In genomic region chr2:106277426-106277825, GRCh38 we compare ENCODE assay signal across 16 cellular contexts.
DNase-seq lines count a peak whose midpoint lies in the region; ATAC-seq and TF ChIP-seq lines count a peak whose summit lies in the region.
"Had no signal": no experiment of that assay in that cellular context is flagged by ENCODE, and none has a peak within 500 bp of the region (broad histone marks: within the 10 kb centered on the region; RNA-seq: fewer than 3 reads in every experiment).

No MANE protein-coding gene starts in this region.

- WGBS in esophagus muscularis mucosa = 98% methylated on average over 4 of the region's 4 CpGs

- H3K27me3 ChIP-seq in colonic mucosa (no peaks in the 10 kb centered on the region), esophagus muscularis mucosa (peaks cover 0 to 5% (median 0%) of the 10 kb centered on the region in 4 donors)

- H3K36me3 Mint-ChIP-seq in neural crest cell (ENCODE audit: low read depth) = no peaks in the 10 kb centered on the region
- H3K36me3 Mint-ChIP-seq: CD4-positive, alpha-beta memory T cell had no signal

- no peaks in the 10 kb centered on the region for H3K27me3 Mint-ChIP-seq in neural crest cell (ENCODE audit: low read depth)

- peaks cover under 1% of the 10 kb centered on the region for H3K9me3 Mint-ChIP-seq in neural crest cell
- H3K9me3 Mint-ChIP-seq: CD4-positive, alpha-beta memory T cell had no signal

- no peaks in the 10 kb centered on the region for H3K9me3 ChIP-seq in colonic mucosa
- H3K9me3 ChIP-seq in esophagus muscularis mucosa = no peaks in the 10 kb centered on the region

- no peak for TF ChIP-seq EP300 in esophagus muscularis mucosa (IDR thresholded peaks at IDR 0.05)

- DNase-seq in colonic mucosa (peak; percentile 5), esophagus muscularis mucosa (ENCODE audit: extremely low spot score) (peak; percentile 42), neural crest cell (ENCODE audit: low read depth, low spot score) (no peak), HuH-7 (ENCODE audit: low spot score) (no peak)
- DNase-seq: C1 segment of cervical spinal cord; Calu3; CD4-positive, alpha-beta memory T cell; COR-L47; DMS53; DMS79 treated with DMSO at 0.1 percent for 48 hours; GF-D8; GM23248; H7; HCEC 1CT had no signal

- peak overlapping the region; percentile 27 for H3K27ac Mint-ChIP-seq in neural crest cell (ENCODE audit: unreplicated experiment)
- H3K27ac Mint-ChIP-seq: CD4-positive, alpha-beta memory T cell had no signal

- H3K4me1 ChIP-seq in colonic mucosa (no peaks in the 10 kb centered on the region), esophagus muscularis mucosa (peaks cover 0 to 5% (median 2%) of the 10 kb centered on the region in 4 donors)

- no peak for TF ChIP-seq POLR2A in esophagus muscularis mucosa (IDR thresholded peaks at IDR 0.05; ENCODE audit: low read depth)

- H3K9ac ChIP-seq in colonic mucosa (ENCODE audit: low read depth in 2 of 2, low read length in 2 of 2) = no peak overlapping the region
- H3K9ac ChIP-seq: GM23248 had no signal

- H3K4me1 Mint-ChIP-seq in neural crest cell = peaks cover 27% of the 10 kb centered on the region
- H3K4me1 Mint-ChIP-seq: CD4-positive, alpha-beta memory T cell had no signal

- intact Hi-C loops in colonic mucosa (cut with DNase I) = no loop called here
- intact Hi-C loops in esophagus muscularis mucosa (cut with DNase I) = no loop called here

- ATAC-seq in HG03354 (IDR thresholded peaks at IDR 0.05; ENCODE audit: poor library complexity, severe bottlenecking, unreplicated experiment) = no peak
- no peak for ATAC-seq in GM18498 (IDR thresholded peaks at IDR 0.05; ENCODE audit: unreplicated experiment)

- TF ChIP-seq CTCF in colonic mucosa (IDR thresholded peaks at IDR 0.05) (no peak), esophagus muscularis mucosa (IDR thresholded peaks at IDR 0.05) (no peak), neural crest cell (conservative IDR thresholded peaks at IDR 0.05) (no peak)

- no peak overlapping the region for H3K4me3 Mint-ChIP-seq in neural crest cell
- H3K4me3 Mint-ChIP-seq: CD4-positive, alpha-beta memory T cell had no signal

- H3K36me3 ChIP-seq in colonic mucosa (no peaks in the 10 kb centered on the region), esophagus muscularis mucosa (no peaks in the 10 kb centered on the region)

- H3K4me3 ChIP-seq in colonic mucosa (no peak overlapping the region), esophagus muscularis mucosa (no peak overlapping the region)
- H3K4me3 ChIP-seq: GM23248 had no signal

- H3K27ac ChIP-seq in colonic mucosa (no peak overlapping the region), esophagus muscularis mucosa (replicated peaks in 1 of 4) (no peak overlapping the region)
- H3K27ac ChIP-seq: GM23248 had no signal

Comparison
In these comparisons a context has a peak if more than half of its experiments do, and no peak if none do; other contexts are left out.
1. DNase-seq: peak in colonic mucosa (single experiment) and esophagus muscularis mucosa (single experiment); none in neural crest cell (single experiment) and HuH-7 (single experiment).